ENCODE assay signal across 8 cellular contexts in genomic region chr15:70528270-70528706, GRCh38.
DNase-seq lines count a peak whose midpoint lies in the region; ATAC-seq, FAIRE-seq and TF ChIP-seq lines count a peak whose summit lies in the region.

No MANE protein-coding gene starts in this region.

- no peak overlapping the region for H3K27ac ChIP-seq in A673 (ENCODE audit: low read depth, low read length, poor library complexity, severe bottlenecking)
- H3K27ac ChIP-seq in small intestine (ENCODE audit: low read depth in 1 of 2, low read length in 1 of 2), result peak overlapping the region; percentile 51 to 86

- in situ Hi-C loops in astrocyte of the spinal cord (cut with HindIII; ENCODE audit: low sequenced_read_pairs), result no loop called here

- CTCF ChIA-PET in A673 (lab: Charles Lee), result interaction anchor here (0.6 kb wide), 1 partner anchor 466 kb away, joined by 3 read pairs; no protein-coding TSS in a partner anchor

- TF ChIP-seq CTCF in A673 (conservative IDR thresholded peaks at IDR 0.05; ENCODE audit: low read depth, low read length), result no peak
- no peak for TF ChIP-seq CTCF in astrocyte of the spinal cord (IDR thresholded peaks at IDR 0.05; ENCODE audit: low read depth, low read length)
- no peak for TF ChIP-seq CTCF in BE2C (IDR thresholded peaks at IDR 0.05; ENCODE audit: low read depth, low read length)

- ATAC-seq in GM19043 (IDR thresholded peaks at IDR 0.05; ENCODE audit: low read depth, unreplicated experiment) (peak; percentile 84), HG03378 (IDR thresholded peaks at IDR 0.05; ENCODE audit: unreplicated experiment) (peak; percentile 82)

- WGBS in small intestine, 3 donors, result 19 to 36% (median 24%) methylated on average over 6 of the region's 6 CpGs

- no peak for FAIRE-seq in small intestine (lab: Jason Lieb, UNC)

- H3K4me1 ChIP-seq in A673 (ENCODE audit: insufficient read depth, low read length, poor library complexity, severe bottlenecking), result peaks cover 32% of the 10 kb centered on the region
- H3K4me1 ChIP-seq in small intestine (ENCODE audit: control insufficient read depth in 2 of 2, insufficient read depth in 1 of 2, low read depth in 1 of 2, low read length in 1 of 2), result peaks cover 9 to 14% of the 10 kb centered on the region in 2 donors
- H3K4me1 ChIP-seq in BE2C, result peaks cover 24% of the 10 kb centered on the region

- no peaks in the 10 kb centered on the region for H3K36me3 ChIP-seq in A673 (ENCODE audit: insufficient read depth, low read length, poor library complexity, severe bottlenecking)
- H3K36me3 ChIP-seq in small intestine (ENCODE audit: control insufficient read depth in 2 of 2, insufficient read depth in 2 of 2, low read length in 2 of 2), result no peaks in the 10 kb centered on the region
- H3K36me3 ChIP-seq in BE2C, result no peaks in the 10 kb centered on the region

- no peaks in the 10 kb centered on the region for H3K9me3 ChIP-seq in A673 (ENCODE audit: low read depth, low read length, poor library complexity, severe bottlenecking)
- H3K9me3 ChIP-seq in small intestine (ENCODE audit: control insufficient read depth, low read depth), result no peaks in the 10 kb centered on the region
- no peaks in the 10 kb centered on the region for H3K9me3 ChIP-seq in BE2C

- DNase-seq in A673 (ENCODE audit: low spot score) (peak; percentile 85), SW480 (ENCODE audit: low spot score) (peak; percentile 96), astrocyte of the spinal cord (ENCODE audit: low read depth, low spot score) (peak; percentile 46), small intestine (peak; percentile 96), posterior cingulate gyrus (no peak), BE2C (no peak)

- intact Hi-C loops in A673 (cut with micrococcal nuclease; ENCODE audit: unreplicated experiment) (no loop called here), posterior cingulate gyrus (cut with DNase I) (no loop called here)

- H3K4me3 ChIP-seq in A673 (ENCODE audit: low read depth, low read length, poor library complexity, severe bottlenecking), result no peak overlapping the region
- no peak overlapping the region for H3K4me3 ChIP-seq in astrocyte of the spinal cord (ENCODE audit: low read depth, low read length)
- H3K4me3 ChIP-seq in small intestine (ENCODE audit: low read depth in 1 of 2, low read length in 2 of 2), result no peak overlapping the region
- no peak overlapping the region for H3K4me3 ChIP-seq in BE2C (ENCODE audit: low read depth, low read length)

- H3K27me3 ChIP-seq in A673 (replicated peaks; ENCODE audit: insufficient read depth, low read depth, low read length, poor library complexity), result no peaks in the 10 kb centered on the region
- no peaks in the 10 kb centered on the region for H3K27me3 ChIP-seq in small intestine (ENCODE audit: control insufficient read depth in 2 of 2, insufficient read depth in 2 of 2, low read length in 2 of 2)
- no peaks in the 10 kb centered on the region for H3K27me3 ChIP-seq in BE2C

- no TSS peak for BruUV-seq in A673 (replicated peaks; lab: Mats Ljungman, UMichigan)

- POLR2A ChIA-PET in A673 (lab: Charles Lee; ENCODE audit: low non-redundant PET), result interaction anchor here (0.6 kb wide), 1 partner anchor 1071 kb away, joined by 3 read pairs; no protein-coding TSS in a partner anchor

Comparison
In these comparisons a context has a peak if more than half of its experiments do, and no peak if none do; other contexts are left out.
1. DNase-seq: peak in A673 (single experiment), SW480 (single experiment), astrocyte of the spinal cord (single experiment) and small intestine (single experiment); none in posterior cingulate gyrus (0 of 10) and BE2C (single experiment).